Comparison of ENCODE assay signal across 18 cellular contexts in the genomic region with DNA sequence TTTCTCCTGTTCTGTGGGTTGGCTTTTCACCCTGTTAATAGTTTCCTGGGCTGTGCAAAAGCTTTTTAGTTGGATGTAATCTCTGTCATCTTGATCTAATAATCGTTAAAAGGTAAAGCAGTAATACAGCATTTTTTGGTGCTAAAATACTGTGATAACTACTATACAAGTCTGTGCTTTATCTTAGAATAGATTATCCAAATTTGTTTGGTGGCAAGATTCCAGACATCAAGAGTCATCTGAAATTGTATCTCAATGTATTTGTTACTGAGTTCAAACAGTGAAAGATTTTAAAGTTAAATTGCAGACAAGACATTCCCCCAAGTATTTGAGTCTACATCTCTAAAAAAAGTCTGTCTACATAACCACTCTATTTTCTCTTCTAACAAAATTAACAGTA. TPM values are rescaled to one million over a fixed set of nuclear protein-coding genes. Genes with fewer than 3 reads are reported as not detected.
A peak's percentile ranks its signal among the peaks of the same experiment; 100 is the strongest.
DNase-seq lines count a peak whose midpoint lies in the region; ATAC-seq, FAIRE-seq and TF ChIP-seq lines count a peak whose summit lies in the region.
"Had no signal": no experiment of that assay in that cellular context is flagged by ENCODE, and none has a peak within 500 bp of the region (broad histone marks: within the 10 kb centered on the region; RNA-seq: fewer than 3 reads in every experiment).

No MANE protein-coding gene starts in this region.

- peak overlapping the region; percentile 21; the same call in 1 of the 2 replicates for H3K27ac Mint-ChIP-seq in GM23338
- H3K27ac Mint-ChIP-seq in stimulated activated memory B cell treated with anti-CD40 and anti-IgM and Interleukin-4, amounts not matched to agents 10 μg/mL and 1 μg/mL and 100 μg/mL, for 72 hours, result peak overlapping the region; percentile 48

- H3K36me3 ChIP-seq in GM23338 (ENCODE audit: insufficient read depth) (no peaks in the 10 kb centered on the region), SK-N-SH (replicated peaks in 1 of 2; ENCODE audit: control insufficient read depth in 1 of 2, insufficient read depth in 2 of 2, low read length in 1 of 2) (no peaks in the 10 kb centered on the region), HepG2 (replicated peaks in 1 of 2; ENCODE audit: control insufficient read depth in 1 of 2, insufficient read depth in 2 of 2, low read length in 2 of 2) (no peaks in the 10 kb centered on the region)
- H3K36me3 ChIP-seq: HAP-1, Peyer's patch had no signal

- H3K4me3 Mint-ChIP-seq in GM23338, result no peak overlapping the region
- no peak overlapping the region for H3K4me3 Mint-ChIP-seq in stimulated activated memory B cell treated with anti-CD40 and anti-IgM and Interleukin-4, amounts not matched to agents 10 μg/mL and 1 μg/mL and 100 μg/mL, for 72 hours

- H3K9me2 ChIP-seq in GM23338 (ENCODE audit: insufficient read depth), result no peaks in the 10 kb centered on the region
- H3K9me2 ChIP-seq in SK-N-SH, result no peaks in the 10 kb centered on the region

- H3K27me3 ChIP-seq in GM23338 (ENCODE audit: insufficient read depth), result no peaks in the 10 kb centered on the region
- H3K27me3 ChIP-seq in SK-N-SH (ENCODE audit: insufficient read depth), result no peaks in the 10 kb centered on the region
- no peaks in the 10 kb centered on the region for H3K27me3 ChIP-seq in HepG2 (ENCODE audit: control insufficient read depth in 1 of 2, insufficient read depth in 2 of 2, low read length in 2 of 2)
- H3K27me3 ChIP-seq: Peyer's patch had no signal

- no peak overlapping the region for H3K4me3 ChIP-seq in GM23338
- H3K4me3 ChIP-seq in SK-N-SH (ENCODE audit: low read depth in 2 of 2, low read length in 1 of 2), result no peak overlapping the region
- H3K4me3 ChIP-seq in fibroblast of the aortic adventitia (ENCODE audit: low read depth, low read length), result no peak overlapping the region
- no peak overlapping the region for H3K4me3 ChIP-seq in HepG2 (replicated peaks in 1 of 3; ENCODE audit: insufficient read depth in 1 of 3, low read depth in 2 of 3, low read length in 3 of 3)
- H3K4me3 ChIP-seq: HAP-1, Peyer's patch had no signal

- H4K20me1 ChIP-seq in GM23338 (replicated peaks; ENCODE audit: insufficient read depth) (0 out of 2 replicates have a peak, but pooled peaks cover 8% of the 10 kb centered on the region), SK-N-SH (ENCODE audit: insufficient read depth) (peaks cover 8% of the 10 kb centered on the region; the same call in 1 of the 2 replicates), HepG2 (ENCODE audit: insufficient read depth, low read length) (0 out of 2 replicates have a peak, but pooled peaks cover 3% of the 10 kb centered on the region)

- no peak for TF ChIP-seq RAD21 in SK-N-SH (IDR thresholded peaks at IDR 0.05; ENCODE audit: low read length)
- TF ChIP-seq RAD21 in HepG2 (CRISPR knock-in tag; IDR thresholded peaks at IDR 0.05), result no peak

- POLR2A ChIA-PET in SK-N-SH (lab: Yijun Ruan, JAX) (no interaction called here), HepG2 (lab: Yijun Ruan, JAX) (no interaction called here)

- TF ChIP-seq CTCF in GM23338 (conservative IDR thresholded peaks at IDR 0.05; ENCODE audit: low read depth in 2 of 2), result no peak
- TF ChIP-seq CTCF in SK-N-SH (IDR thresholded peaks at IDR 0.05), result no peak
- TF ChIP-seq CTCF in fibroblast of the aortic adventitia (IDR thresholded peaks at IDR 0.05; ENCODE audit: insufficient read depth, low read length), result no peak
- TF ChIP-seq CTCF in HepG2 (CRISPR knock-in tag; IDR thresholded peaks at IDR 0.05), result no peak

- DNase-seq in GM23338 (ENCODE audit: low spot score) (no peak), SK-N-SH (no peak), fibroblast of the aortic adventitia (ENCODE audit: low read depth) (peak; percentile 36), iPS-NIHi11 (ENCODE audit: low spot score) (no peak), HepG2 (ENCODE audit: low spot score) (no peak)
- DNase-seq in activated CD4-positive, CD25-positive, alpha-beta regulatory T cell (lab: John Stamatoyannopoulos, UW), result no peak
- DNase-seq: ACHN; C1 segment of cervical spinal cord; DMS79 treated with DMSO at 0.1 percent for 48 hours; NCI-H1105; NCI-H1694; NCI-H2081 treated with DMSO at 0.1 percent for 48 hours; NCI-H446 treated with DMSO at 0.1 percent for 48 hours; NK-92 treated with Interleukin-12 subunit alpha and Interleukin-12 subunit beta, amount 100 ng/mL, for 24 hours; Peyer's patch had no signal

- no peaks in the 10 kb centered on the region for H3K27me3 Mint-ChIP-seq in GM23338 (ENCODE audit: insufficient read depth, low read depth, poor library complexity)
- no peaks in the 10 kb centered on the region for H3K27me3 Mint-ChIP-seq in stimulated activated memory B cell treated with anti-CD40 and anti-IgM and Interleukin-4, amounts not matched to agents 10 μg/mL and 1 μg/mL and 100 μg/mL, for 72 hours

- H3K27ac ChIP-seq in GM23338 (ENCODE audit: low read depth) (peak overlapping the region; percentile 22; the same call in 1 of the 2 replicates), SK-N-SH (ENCODE audit: low read depth in 2 of 2, low read length in 1 of 2) (no peak overlapping the region), HepG2 (ENCODE audit: extremely low read length, insufficient read depth, low read length) (no peak overlapping the region)
- H3K27ac ChIP-seq: Peyer's patch had no signal

- H3K36me3 Mint-ChIP-seq in GM23338 (ENCODE audit: low read depth), result no peaks in the 10 kb centered on the region
- H3K36me3 Mint-ChIP-seq in stimulated activated memory B cell treated with anti-CD40 and anti-IgM and Interleukin-4, amounts not matched to agents 10 μg/mL and 1 μg/mL and 100 μg/mL, for 72 hours, result peaks cover 18% of the 10 kb centered on the region

- H3K4me1 ChIP-seq in GM23338 (ENCODE audit: insufficient read depth) (peaks cover 19% of the 10 kb centered on the region), SK-N-SH (ENCODE audit: control insufficient read depth in 1 of 2, insufficient read depth in 2 of 2, low read depth in 1 of 2, low read length in 1 of 2) (peaks cover 0 to 11% of the 10 kb centered on the region in 2 experiments; a peak in 2 of 4 replicates), HepG2 (ENCODE audit: insufficient read depth, low read length) (no peaks in the 10 kb centered on the region)
- H3K4me1 ChIP-seq: Peyer's patch had no signal

- intact Hi-C loops in HepG2 (cut with micrococcal nuclease; ENCODE audit: unreplicated experiment), result no loop called here

- H3K79me2 ChIP-seq in GM23338 (replicated peaks; ENCODE audit: insufficient read depth), result peaks cover 98% of the 10 kb centered on the region
- peaks cover 51% of the 10 kb centered on the region; the same call in 1 of the 2 replicates for H3K79me2 ChIP-seq in SK-N-SH (ENCODE audit: insufficient read depth)
- H3K79me2 ChIP-seq in HepG2 (ENCODE audit: insufficient read depth, low read length), result no peaks in the 10 kb centered on the region

- no TSS peak for BruUV-seq in HepG2 (replicated peaks; lab: Mats Ljungman, UMichigan)

- H3K4me1 Mint-ChIP-seq in GM23338, result peaks cover 37% of the 10 kb centered on the region
- H3K4me1 Mint-ChIP-seq in stimulated activated memory B cell treated with anti-CD40 and anti-IgM and Interleukin-4, amounts not matched to agents 10 μg/mL and 1 μg/mL and 100 μg/mL, for 72 hours, result peaks cover 33% of the 10 kb centered on the region

- in situ Hi-C loops in HepG2 (cut with HindIII; ENCODE audit: extremely low pct_ligation_motif_present, low pct_unique_long_range_greater_than_20kb), result loop anchor here (5.0 kb wide), 1 partner anchor 90 kb away; no protein-coding TSS in a partner anchor

- no peak overlapping the region for H3K9ac ChIP-seq in SK-N-SH
- no peak overlapping the region for H3K9ac ChIP-seq in HepG2 (ENCODE audit: insufficient read depth, low read depth, low read length)

- CTCF ChIA-PET in SK-N-SH (lab: Yijun Ruan, JAX), result interaction anchor here (1.0 to 2.4 kb wide), 3 partner anchors 13 to 126 kb away, joined by 3 to 15 read pairs (median 11); no protein-coding TSS in a partner anchor
- CTCF ChIA-PET in HepG2 (lab: Yijun Ruan, JAX; ENCODE audit: low intra/inter-chr PET ratio, low total read pairs), result interaction anchor here (0.9 to 3.6 kb wide), 3 partner anchors 48 to 125 kb away, joined by 3 to 47 read pairs (median 33); no protein-coding TSS in a partner anchor

- FAIRE-seq in HepG2 (lab: Jason Lieb, UNC), result no peak
- FAIRE-seq: D721Med had no signal

- ATAC-seq in GM23338 (no peak), HepG2 (no peak)
- no peak for ATAC-seq in stimulated activated memory B cell treated with anti-CD40 and anti-IgM and Interleukin-4, amounts not matched to agents 10 μg/mL and 1 μg/mL and 100 μg/mL, for 72 hours

- no peak for TF ChIP-seq POLR2A in HepG2 (IDR thresholded peaks at IDR 0.05; ENCODE audit: insufficient read depth in 1 of 2, low read depth in 2 of 2, low read length in 2 of 2)

- H3F3A ChIP-seq in GM23338 (replicated peaks; ENCODE audit: low read depth) (no peaks in the 10 kb centered on the region), SK-N-SH (replicated peaks; ENCODE audit: insufficient read depth) (peaks cover 9% of the 10 kb centered on the region)

- WGBS in SK-N-SH (ENCODE audit: low lambda C conversion rate), result 13% methylated on average over 1 of the region's 1 CpG
- 88% methylated on average over 1 of the region's 1 CpG for WGBS in HepG2 (ENCODE audit: low lambda C conversion rate)

- H2AFZ ChIP-seq in GM23338, result no peak overlapping the region
- H2AFZ ChIP-seq in SK-N-SH (ENCODE audit: low read depth), result no peak overlapping the region
- no peak overlapping the region for H2AFZ ChIP-seq in HepG2 (ENCODE audit: low read length)

- no peak overlapping the region for H3K4me2 ChIP-seq in GM23338
- H3K4me2 ChIP-seq in SK-N-SH, result no peak overlapping the region
- no peak overlapping the region for H3K4me2 ChIP-seq in HepG2 (ENCODE audit: low read depth, low read length)

- H3K9me3 ChIP-seq in SK-N-SH, result no peaks in the 10 kb centered on the region
- H3K9me3 ChIP-seq in HepG2 (ENCODE audit: low read length), result no peaks in the 10 kb centered on the region
- H3K9me3 ChIP-seq: HAP-1, Peyer's patch had no signal

- no peaks in the 10 kb centered on the region for H3K9me3 Mint-ChIP-seq in GM23338
- H3K9me3 Mint-ChIP-seq in stimulated activated memory B cell treated with anti-CD40 and anti-IgM and Interleukin-4, amounts not matched to agents 10 μg/mL and 1 μg/mL and 100 μg/mL, for 72 hours, result no peaks in the 10 kb centered on the region

- peak in 1 of 2 experiments; percentile 15; a peak in 1 of 4 replicates for TF ChIP-seq EP300 in SK-N-SH (IDR thresholded peaks at IDR 0.05; ENCODE audit: borderline replicate concordance in 1 of 2, low read depth in 1 of 2, low read length in 1 of 2)
- TF ChIP-seq EP300 in HepG2 (IDR thresholded peaks at IDR 0.05; ENCODE audit: low read depth in 2 of 2, low read length in 2 of 2), result no peak
- TF ChIP-seq EP300 in HepG2 (CRISPR knock-in tag; IDR thresholded peaks at IDR 0.05; ENCODE audit: borderline replicate concordance), result no peak

RNA-seq across cellular contexts. Expression of a gene that starts 18.8 kb away (rescaled TPM):
- 72.9 and 94.9 TPM in 2 replicates for total RNA-seq in GM23338 (2014; rRNA removed; shearing (Covaris generic))
- polyA plus RNA-seq in GM23338 (2016; fragmentation: Nextera tagmentation; extraction: Ambion mirVana), result 139 and 144 TPM in 2 replicates
- 16.3 and 22.4 TPM in 2 replicates for polyA plus RNA-seq in SK-N-SH (2012; rRNA removed)
- 26.6 and 37.5 TPM in 2 replicates for polyA plus RNA-seq in SK-N-SH (2012; cell fraction: cytosol; rRNA removed)
- 7.1 and 15.6 TPM in 2 replicates for polyA plus RNA-seq in SK-N-SH (2012; cell fraction: nucleus; rRNA removed)
- total RNA-seq in fibroblast of the aortic adventitia (ENCODE audit: low replicate concordance), result 10.9 and 30.2 TPM in 2 replicates
- 39.3 and 47.7 TPM in 2 replicates for total RNA-seq in HepG2 (2016; rRNA removed; fragmentation: Illumina TruSeq; extraction: Trizol)
- 47.1 and 47.5 TPM in 2 replicates for total RNA-seq in HepG2 (2016; cell fraction: cytosol; rRNA removed; fragmentation: Illumina TruSeq; extraction: Trizol; ENCODE audit: low read depth)
- 38.0 and 46.0 TPM in 2 replicates for total RNA-seq in HepG2 (2016; cell fraction: insoluble cytoplasmic fraction; rRNA removed; fragmentation: Illumina TruSeq; extraction: Trizol)
- total RNA-seq in HepG2 (2016; cell fraction: membrane; rRNA removed; fragmentation: Illumina TruSeq; extraction: Trizol), result 75.7 and 77.8 TPM in 2 replicates
- total RNA-seq in HepG2 (2016; cell fraction: nucleus; rRNA removed; fragmentation: Illumina TruSeq; extraction: Trizol), result 22.3 and 25.5 TPM in 2 replicates
- 20.2 and 25.3 TPM in 2 replicates for polyA plus RNA-seq in HepG2 (2011; rRNA removed)
- 10.7 and 14.1 TPM in 2 replicates for polyA plus RNA-seq in HepG2 (2011; cell fraction: cytosol; rRNA removed)
- polyA plus RNA-seq in HepG2 (2011; cell fraction: nucleus; rRNA removed), result 5.8 and 9.1 TPM in 2 replicates
- 22.0 and 27.1 TPM in 2 replicates for polyA plus RNA-seq in HepG2 (2012)
- polyA plus RNA-seq in HepG2 (2016; cell fraction: cytosol; fragmentation: Illumina TruSeq; extraction: Trizol; ENCODE audit: low read depth), result 37.3 and 45.6 TPM in 2 replicates
- polyA plus RNA-seq in HepG2 (2016; cell fraction: insoluble cytoplasmic fraction; fragmentation: Illumina TruSeq; extraction: Trizol; ENCODE audit: low read depth), result 57.8 and 60.3 TPM in 2 replicates
- polyA plus RNA-seq in HepG2 (2016; cell fraction: membrane; fragmentation: Illumina TruSeq; extraction: Trizol; ENCODE audit: low read depth), result 72.2 and 77.9 TPM in 2 replicates
- polyA plus RNA-seq in HepG2 (2016; cell fraction: nucleus; fragmentation: Illumina TruSeq; extraction: Trizol; ENCODE audit: insufficient read depth, low read depth), result 46.2 and 47.2 TPM in 2 replicates
- polyA minus RNA-seq in HepG2 (2011; rRNA and poly(A)+ RNA removed; ENCODE audit: low replicate concordance), result 4.1 and 10.0 TPM in 2 replicates
- 13.8 and 17.3 TPM in 2 replicates for polyA minus RNA-seq in HepG2 (2011; cell fraction: cytosol; rRNA and poly(A)+ RNA removed)
- polyA minus RNA-seq in HepG2 (2011; cell fraction: nucleus; rRNA and poly(A)+ RNA removed), result 9.4 and 10.9 TPM in 2 replicates
